Comparison of ENCODE assay signal across 11 cellular contexts in the genomic region with DNA sequence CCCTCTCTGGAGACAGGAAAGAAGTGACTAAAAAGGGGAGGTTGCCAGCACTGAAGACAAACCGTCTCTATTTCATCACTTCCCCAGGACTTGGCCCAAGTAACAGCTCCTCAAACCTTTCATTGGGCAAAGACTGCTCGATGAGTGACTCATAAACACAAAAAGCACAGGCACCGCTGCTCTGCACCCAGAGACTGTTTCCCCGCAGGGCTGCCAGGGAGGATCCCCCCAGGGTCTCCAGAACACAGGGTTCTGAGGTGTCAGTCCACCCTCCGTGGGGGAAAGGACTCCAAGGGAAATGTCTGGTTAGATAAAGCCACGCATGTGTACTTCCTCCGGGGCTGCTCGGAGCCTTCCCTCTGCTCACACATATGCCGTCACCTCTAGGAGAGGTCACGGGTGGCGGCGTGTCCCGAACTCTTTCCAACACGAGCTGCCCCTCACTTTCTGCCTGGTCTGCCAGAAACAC. TPM values are rescaled to one million over a fixed set of nuclear protein-coding genes. Genes with fewer than 3 reads are reported as not detected.
A peak's percentile ranks its signal among the peaks of the same experiment; 100 is the strongest.
DNase-seq lines count a peak whose midpoint lies in the region; ATAC-seq and TF ChIP-seq lines count a peak whose summit lies in the region.
"Had no signal": no experiment of that assay in that cellular context is flagged by ENCODE, and none has a peak within 500 bp of the region (broad histone marks: within the 10 kb centered on the region; RNA-seq: fewer than 3 reads in every experiment).

No MANE protein-coding gene starts in this region.

- H3K4me3 Mint-ChIP-seq in activated CD8-positive, alpha-beta memory T cell treated with anti-CD3 and anti-CD28 coated beads, Interleukin-2, amount 10 ng/mL, durations not matched to agents 7 days and 5 days = no peak overlapping the region
- H3K4me3 Mint-ChIP-seq: activated CD4-positive, alpha-beta memory T cell treated with anti-CD3 and anti-CD28 coated beads, Interleukin-2, amount 10 ng/mL, durations not matched to agents 7 days and 5 days had no signal

- H3K36me3 ChIP-seq in upper lobe of right lung = no peaks in the 10 kb centered on the region
- H3K36me3 ChIP-seq: right lobe of liver had no signal

- no peaks in the 10 kb centered on the region for H3K36me3 Mint-ChIP-seq in activated CD8-positive, alpha-beta memory T cell treated with anti-CD3 and anti-CD28 coated beads, Interleukin-2, amount 10 ng/mL, durations not matched to agents 7 days and 5 days

- no peak for DNase-seq in activated CD8-positive, alpha-beta memory T cell treated with anti-CD3 and anti-CD28 coated beads, Interleukin-2, amount 10 ng/mL, durations not matched to agents 7 days and 5 days
- no peak for DNase-seq in activated CD8-positive, alpha-beta memory T cell treated with anti-CD3 and anti-CD28 coated beads, Interleukin-2, amount 50 U/mL, for 48 hours
- peak; percentile 78 for DNase-seq in NOMO-1 treated with dmso at 0.1 percent for 144 hours (lab: John Stamatoyannopoulos, UW; ENCODE audit: unreplicated experiment)
- DNase-seq in fibroblast of peridontal ligament (ENCODE audit: extremely low read depth) = peak; percentile 6
- peak; percentile 56 for DNase-seq in upper lobe of right lung
- DNase-seq in activated CD4-positive, alpha-beta T cell treated with anti-CD3 and anti-CD28 coated beads, Interleukin-2, amount 50 U/mL, for 48 hours = no peak
- no peak for DNase-seq in NCI-H510A (lab: John Stamatoyannopoulos, UW)
- DNase-seq: activated CD4-positive, alpha-beta memory T cell treated with anti-CD3 and anti-CD28 coated beads, Interleukin-2, amount 10 ng/mL, durations not matched to agents 7 days and 5 days had no signal

- H3K27me3 Mint-ChIP-seq in activated CD8-positive, alpha-beta memory T cell treated with anti-CD3 and anti-CD28 coated beads, Interleukin-2, amount 10 ng/mL, durations not matched to agents 7 days and 5 days = peaks cover 20% of the 10 kb centered on the region

- ATAC-seq in activated CD8-positive, alpha-beta memory T cell treated with anti-CD3 and anti-CD28 coated beads, Interleukin-2, amount 10 ng/mL, durations not matched to agents 7 days and 5 days = no peak
- ATAC-seq in upper lobe of right lung (peak; percentile 33), GM18505 (IDR thresholded peaks at IDR 0.05; ENCODE audit: unreplicated experiment) (no peak)

- H3K27ac Mint-ChIP-seq in activated CD8-positive, alpha-beta memory T cell treated with anti-CD3 and anti-CD28 coated beads, Interleukin-2, amount 10 ng/mL, durations not matched to agents 7 days and 5 days = peak overlapping the region; percentile 18
- H3K27ac Mint-ChIP-seq: activated CD4-positive, alpha-beta memory T cell treated with anti-CD3 and anti-CD28 coated beads, Interleukin-2, amount 10 ng/mL, durations not matched to agents 7 days and 5 days had no signal

- no peak for TF ChIP-seq CTCF in upper lobe of right lung (IDR thresholded peaks at IDR 0.05)

- H3K4me1 Mint-ChIP-seq in activated CD8-positive, alpha-beta memory T cell treated with anti-CD3 and anti-CD28 coated beads, Interleukin-2, amount 10 ng/mL, durations not matched to agents 7 days and 5 days = no peaks in the 10 kb centered on the region

- CTCF ChIA-PET in activated CD8-positive, alpha-beta memory T cell treated with anti-CD3 and anti-CD28 coated beads, Interleukin-2, amount 10 ng/mL, durations not matched to agents 7 days and 5 days (lab: Charles Lee) = interaction anchor here (0.9 to 2.0 kb wide), 3 partner anchors 13 to 430 kb away, joined by 3 to 8 read pairs (median 6); no protein-coding TSS in a partner anchor

- H3K27me3 ChIP-seq in upper lobe of right lung = peaks cover 57% of the 10 kb centered on the region
- H3K27me3 ChIP-seq: right lobe of liver had no signal

- peaks cover 5% of the 10 kb centered on the region for H3K9me3 Mint-ChIP-seq in activated CD8-positive, alpha-beta memory T cell treated with anti-CD3 and anti-CD28 coated beads, Interleukin-2, amount 10 ng/mL, durations not matched to agents 7 days and 5 days (ENCODE audit: low read depth)

- no peak overlapping the region for H3K27ac ChIP-seq in upper lobe of right lung
- H3K27ac ChIP-seq: 22Rv1, right lobe of liver had no signal

- no peaks in the 10 kb centered on the region for H3K9me3 ChIP-seq in upper lobe of right lung
- H3K9me3 ChIP-seq: right lobe of liver had no signal

- intact Hi-C loops in upper lobe of right lung (cut with DNase I) = no loop called here

- no peak overlapping the region for H3K4me3 ChIP-seq in upper lobe of right lung
- H3K4me3 ChIP-seq: right lobe of liver had no signal

- H3K4me1 ChIP-seq in upper lobe of right lung = no peaks in the 10 kb centered on the region
- H3K4me1 ChIP-seq: right lobe of liver had no signal

- TF ChIP-seq POLR2A in GM18505 (IDR thresholded peaks at IDR 0.05; ENCODE audit: borderline replicate concordance, extremely low read depth, insufficient read depth, insufficient read length) = no peak

RNA-seq across cellular contexts. Expression of a gene that starts 59.9 kb away (rescaled TPM):
- total RNA-seq in activated CD8-positive, alpha-beta memory T cell treated with anti-CD3 and anti-CD28 coated beads, Interleukin-2, amount 10 ng/mL, durations not matched to agents 7 days and 5 days = 100 to 1,000 TPM; 145 to 164 TPM
- total RNA-seq in upper lobe of right lung = 90.7 TPM

Comparison
In these comparisons a context has a peak if more than half of its experiments do, and no peak if none do; other contexts are left out.
1. DNase-seq: peak in NOMO-1 treated with dmso at 0.1 percent for 144 hours (single experiment), fibroblast of peridontal ligament (single experiment) and upper lobe of right lung (single experiment); none in activated CD8-positive, alpha-beta memory T cell treated with anti-CD3 and anti-CD28 coated beads, Interleukin-2, amount 10 ng/mL, durations not matched to agents 7 days and 5 days (single experiment), activated CD8-positive, alpha-beta memory T cell treated with anti-CD3 and anti-CD28 coated beads, Interleukin-2, amount 50 U/mL, for 48 hours (single experiment), activated CD4-positive, alpha-beta T cell treated with anti-CD3 and anti-CD28 coated beads, Interleukin-2, amount 50 U/mL, for 48 hours (0 of 2) and NCI-H510A (single experiment).